ENCODE assay signal across 8 cellular contexts in the genomic region with DNA sequence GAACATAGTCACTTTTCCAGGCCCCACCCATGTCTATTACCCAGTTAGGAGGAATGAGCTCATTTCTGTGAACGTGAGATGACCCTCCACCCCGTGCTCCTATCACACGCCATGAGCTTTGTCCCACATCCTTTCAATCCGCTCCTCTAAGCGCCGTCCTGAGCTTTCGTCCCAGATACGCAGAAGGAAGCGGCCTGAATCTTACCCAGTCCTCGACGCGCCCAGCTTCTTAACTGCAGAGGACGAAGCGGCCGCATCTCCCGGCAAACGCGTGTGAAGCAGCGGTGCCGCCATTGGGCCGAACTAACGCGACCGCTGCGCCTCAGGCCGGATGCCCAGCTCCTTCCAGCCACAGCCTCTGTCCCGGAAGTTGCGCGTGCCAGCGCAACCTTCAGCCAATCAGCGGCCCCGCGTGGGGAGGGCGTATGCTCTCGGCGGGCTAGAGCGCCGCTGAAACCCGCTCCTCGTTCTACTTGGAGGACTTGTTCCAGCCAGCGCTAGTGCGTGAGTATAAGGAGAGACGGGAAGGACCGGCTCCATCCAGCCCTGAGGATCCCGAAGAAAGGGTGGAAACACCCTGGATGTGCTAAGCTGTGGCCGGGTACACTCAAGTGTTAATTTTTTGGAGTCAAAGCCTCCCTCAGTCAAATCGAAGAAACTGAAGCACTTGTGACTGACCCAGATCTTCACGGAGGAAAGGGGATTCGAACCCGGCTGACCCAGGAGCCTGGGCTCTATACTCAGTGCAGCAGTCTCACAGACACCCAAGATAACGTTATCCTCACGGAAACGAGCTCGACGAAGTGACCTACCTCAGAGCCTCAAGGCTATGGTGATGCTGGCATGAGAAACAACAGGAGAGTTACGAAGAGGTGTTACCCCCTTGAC. TPM values are rescaled to one million over a fixed set of nuclear protein-coding genes. Genes with fewer than 3 reads are reported as not detected.
DNase-seq lines count a peak whose midpoint lies in the region; ATAC-seq, FAIRE-seq and TF ChIP-seq lines count a peak whose summit lies in the region.
"Not testable (repeated sequence)": the region's sequence is repeated elsewhere in the genome, so short reads cannot be mapped to it uniquely, and the experiment has no call there.

A gene with protein sequence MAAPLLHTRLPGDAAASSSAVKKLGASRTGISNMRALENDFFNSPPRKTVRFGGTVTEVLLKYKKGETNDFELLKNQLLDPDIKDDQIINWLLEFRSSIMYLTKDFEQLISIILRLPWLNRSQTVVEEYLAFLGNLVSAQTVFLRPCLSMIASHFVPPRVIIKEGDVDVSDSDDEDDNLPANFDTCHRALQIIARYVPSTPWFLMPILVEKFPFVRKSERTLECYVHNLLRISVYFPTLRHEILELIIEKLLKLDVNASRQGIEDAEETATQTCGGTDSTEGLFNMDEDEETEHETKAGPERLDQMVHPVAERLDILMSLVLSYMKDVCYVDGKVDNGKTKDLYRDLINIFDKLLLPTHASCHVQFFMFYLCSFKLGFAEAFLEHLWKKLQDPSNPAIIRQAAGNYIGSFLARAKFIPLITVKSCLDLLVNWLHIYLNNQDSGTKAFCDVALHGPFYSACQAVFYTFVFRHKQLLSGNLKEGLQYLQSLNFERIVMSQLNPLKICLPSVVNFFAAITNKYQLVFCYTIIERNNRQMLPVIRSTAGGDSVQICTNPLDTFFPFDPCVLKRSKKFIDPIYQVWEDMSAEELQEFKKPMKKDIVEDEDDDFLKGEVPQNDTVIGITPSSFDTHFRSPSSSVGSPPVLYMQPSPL (minus strand): TSS at position 333 of the 888 bp plus-strand sequence. CDS start 39 bp downstream, at position 294.

- H3K27ac ChIP-seq in cardiac muscle cell (peak within 1 kb of the TSS; percentile 66), tibial nerve (peak within 1 kb of the TSS; percentile 62 to 90 (median 88))
- H3K27ac ChIP-seq in trophoblast cell (ENCODE audit: low read depth, low read length): not testable (repeated sequence)

- H3K9me3 ChIP-seq in cardiac muscle cell (ENCODE audit: low read depth); trophoblast cell (ENCODE audit: insufficient read depth, low read depth, low read length); tibial nerve: not testable (repeated sequence)

- not testable (repeated sequence) for H3K9me3 Mint-ChIP-seq in activated naive CD8-positive, alpha-beta T cell treated with anti-CD3 and anti-CD28 coated beads, Interleukin-2, amount 50 U/mL, for 24 hours

- FAIRE-seq in GM12891 (lab: Jason Lieb, UNC): peak; percentile 83

- H3K79me1 ChIP-seq in trophoblast cell (ENCODE audit: low read length): not testable (repeated sequence)

- peak; percentile 57 for DNase-seq in GM12891 (ENCODE audit: insufficient read length, low spot score)
- peak; percentile 38 for DNase-seq in NCI-H1417 treated with DMSO at 0.1 percent for 48 hours (lab: John Stamatoyannopoulos, UW)
- DNase-seq in SW480 (ENCODE audit: low spot score): peak; percentile 89
- DNase-seq in activated naive CD8-positive, alpha-beta T cell treated with anti-CD3 and anti-CD28 coated beads, Interleukin-2, amount 50 U/mL, for 24 hours: peak; percentile 88
- peak; percentile 95 for DNase-seq in cardiac muscle cell (ENCODE audit: low read depth in 1 of 2, low spot score in 1 of 2)
- DNase-seq in trophoblast cell: peak; percentile 91 to 95
- DNase-seq in tibial nerve (ENCODE audit: low spot score in 2 of 2): peak; percentile 80 to 87

- peak within 1 kb of the TSS; percentile 53 for H3K14ac ChIP-seq in trophoblast cell (ENCODE audit: low read length)

- peak within 1 kb of the TSS; percentile 70 for H3K9ac ChIP-seq in trophoblast cell (ENCODE audit: low read length)

- no CpG with 5 or more reads among the region's 56 CpGs for WGBS in trophoblast cell (ENCODE audit: extremely low coverage, insufficient coverage, insufficient read length)
- 3 to 4% methylated on average over 45 to 52 of the region's 56 CpGs for WGBS in tibial nerve, 2 donors

- H3K4me2 ChIP-seq in trophoblast cell (ENCODE audit: low read length): peak within 1 kb of the TSS; percentile 65

- peak within 1 kb of the TSS; percentile 83 for H4K12ac ChIP-seq in trophoblast cell (ENCODE audit: low read depth, low read length)

- not testable (repeated sequence) for H3K79me2 ChIP-seq in trophoblast cell (ENCODE audit: control insufficient read depth, insufficient read depth, low read length, poor library complexity)

- not testable (repeated sequence) for H2AK5ac ChIP-seq in trophoblast cell (ENCODE audit: low read length)

- H2BK120ac ChIP-seq in trophoblast cell (ENCODE audit: insufficient read depth, low read length, poor library complexity): not testable (repeated sequence)

- peak within 1 kb of the TSS; percentile 96 for H4K8ac ChIP-seq in trophoblast cell (ENCODE audit: low read depth, low read length)

- H3K36me3 Mint-ChIP-seq in activated naive CD8-positive, alpha-beta T cell treated with anti-CD3 and anti-CD28 coated beads, Interleukin-2, amount 50 U/mL, for 24 hours (ENCODE audit: low read depth): peaks cover 16% of the 10 kb centered on the region

- H3K27me3 Mint-ChIP-seq in activated naive CD8-positive, alpha-beta T cell treated with anti-CD3 and anti-CD28 coated beads, Interleukin-2, amount 50 U/mL, for 24 hours: not testable (repeated sequence)

- H3K4me3 Mint-ChIP-seq in activated naive CD8-positive, alpha-beta T cell treated with anti-CD3 and anti-CD28 coated beads, Interleukin-2, amount 50 U/mL, for 24 hours: peak within 1 kb of the TSS; percentile 92

- TF ChIP-seq EP300 in tibial nerve (IDR thresholded peaks at IDR 0.05): peak in 1 of 2 donors; percentile 90

- H2BK5ac ChIP-seq in trophoblast cell (ENCODE audit: low read depth, low read length, poor library complexity): not testable (repeated sequence)

- H3K4me3 ChIP-seq in cardiac muscle cell (peak within 1 kb of the TSS; percentile 35), trophoblast cell (ENCODE audit: low read depth, low read length) (peak within 1 kb of the TSS; percentile 84), tibial nerve (peak within 1 kb of the TSS; percentile 29 to 72 (median 66))

- not testable (repeated sequence) for H3K36me3 ChIP-seq in cardiac muscle cell; trophoblast cell (ENCODE audit: control insufficient read depth in 1 of 2, insufficient read depth in 2 of 2, low read length in 2 of 2)
- H3K36me3 ChIP-seq in tibial nerve: peaks cover 0 to 25% (median 0%) of the 10 kb centered on the region in 3 donors

- H2AFZ ChIP-seq in trophoblast cell (ENCODE audit: insufficient read depth, low read length, poor library complexity): peak within 1 kb of the TSS; percentile 83

- peak within 1 kb of the TSS; percentile 95 for H3K27ac Mint-ChIP-seq in activated naive CD8-positive, alpha-beta T cell treated with anti-CD3 and anti-CD28 coated beads, Interleukin-2, amount 50 U/mL, for 24 hours

- H3K4ac ChIP-seq in trophoblast cell (ENCODE audit: low read depth, low read length): peak within 1 kb of the TSS; percentile 46

- H2BK12ac ChIP-seq in trophoblast cell (ENCODE audit: low read length): not testable (repeated sequence)

- not testable (repeated sequence) for H3K27me3 ChIP-seq in cardiac muscle cell; trophoblast cell (ENCODE audit: insufficient read depth, low read length); tibial nerve

- H3K4me1 ChIP-seq in cardiac muscle cell (ENCODE audit: low read depth); trophoblast cell (ENCODE audit: control insufficient read depth in 1 of 2, insufficient read depth in 2 of 2, low read length in 2 of 2): not testable (repeated sequence)
- peaks cover 0 to 22% (median 9%) of the 10 kb centered on the region in 4 donors for H3K4me1 ChIP-seq in tibial nerve

- H3K4me1 Mint-ChIP-seq in activated naive CD8-positive, alpha-beta T cell treated with anti-CD3 and anti-CD28 coated beads, Interleukin-2, amount 50 U/mL, for 24 hours: peaks cover 25% of the 10 kb centered on the region

- H4K91ac ChIP-seq in trophoblast cell (ENCODE audit: low read depth, low read length): peak within 1 kb of the TSS; percentile 55

- TF ChIP-seq CTCF in cardiac muscle cell (IDR thresholded peaks at IDR 0.05; ENCODE audit: low read depth, low read length): not testable (repeated sequence)
- peak in 1 of 5 experiments; percentile 17 for TF ChIP-seq CTCF in tibial nerve (IDR thresholded peaks at IDR 0.05)

- TF ChIP-seq POLR2A in GM12891 (IDR thresholded peaks at IDR 0.05; ENCODE audit: low read depth, low read length): peak; percentile 89
- peak; percentile 63 to 76 for TF ChIP-seq POLR2A in tibial nerve (IDR thresholded peaks at IDR 0.05)

- ATAC-seq in HG02798 (IDR thresholded peaks at IDR 0.05; ENCODE audit: poor library complexity, unreplicated experiment): peak; percentile 100
- peak; percentile 99 for ATAC-seq in activated naive CD8-positive, alpha-beta T cell treated with anti-CD3 and anti-CD28 coated beads, Interleukin-2, amount 50 U/mL, for 24 hours

- H3K23ac ChIP-seq in trophoblast cell (ENCODE audit: low read length): not testable (repeated sequence)

- H3K18ac ChIP-seq in trophoblast cell (ENCODE audit: low read length): peak within 1 kb of the TSS; percentile 63

TF ChIP-seq in GM12891, 5 proteins besides CTCF, POLR2A, EP300 and RAD21:
- peak; percentile 92 for TF ChIP-seq POLR2AphosphoS5 (IDR thresholded peaks at IDR 0.05; ENCODE audit: low read depth, low read length)
- TF ChIP-seq TAF1 (IDR thresholded peaks at IDR 0.05; ENCODE audit: low read depth, low read length): peak; percentile 80

RNA-seq across cellular contexts. Expression of the gene that starts here (rescaled TPM):
- 21.0 TPM for polyA plus RNA-seq in GM12891 (2012; ENCODE audit: low read depth, missing spikeins)
- 19.1 and 23.2 TPM in 2 replicates for total RNA-seq in cardiac muscle cell
- 15.1 and 22.6 TPM in 2 replicates for polyA plus RNA-seq in cardiac muscle cell
- polyA plus RNA-seq in trophoblast cell (2013): 10.4 and 11.3 TPM in 2 replicates
- total RNA-seq in tibial nerve: 10 to 100 TPM; 25.5 to 39.6 (median 36.0) TPM

Comparison
In these comparisons a context has a peak if more than half of its experiments do, and no peak if none do; other contexts are left out.
1. DNase-seq: peak in every context shown above with its lines; median percentile 95 in cardiac muscle cell; 93 in trophoblast cell; 89 in SW480; 88 in activated naive CD8-positive, alpha-beta T cell treated with anti-CD3 and anti-CD28 coated beads, Interleukin-2, amount 50 U/mL, for 24 hours; 84 in tibial nerve; 57 in GM12891; 38 in NCI-H1417 treated with DMSO at 0.1 percent for 48 hours.